1 cellular context compared by ENCODE assay signal in the genomic region with DNA sequence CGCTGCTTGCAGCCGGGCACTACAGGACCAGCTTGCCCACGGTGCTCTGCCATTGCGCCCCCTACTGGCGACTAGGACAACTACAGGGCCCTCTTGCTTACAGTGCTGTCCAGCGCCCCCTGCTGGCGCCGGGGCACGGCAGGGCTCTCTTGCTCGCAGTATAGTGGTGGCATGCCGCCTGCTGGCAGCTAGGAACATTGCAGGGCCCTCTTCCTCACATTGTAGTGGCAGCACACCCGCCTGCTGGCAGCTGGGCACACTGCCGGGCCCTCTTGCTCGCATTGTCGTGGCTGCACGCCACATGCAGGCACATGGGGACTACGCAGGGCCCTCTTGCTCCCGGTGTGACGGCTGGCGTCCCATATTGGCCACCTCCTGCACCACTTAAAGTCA.
TF ChIP-seq lines count a peak whose summit lies in the region.
"Not testable (repeated sequence)": the region's sequence is repeated elsewhere in the genome, so short reads cannot be mapped to it uniquely, and the experiment has no call there.

No MANE protein-coding gene starts in this region.

TF ChIP-seq in HepG2, 621 proteins besides CTCF, POLR2A, EP300 and RAD21 (continued from another document and continues in another):
- TF ChIP-seq ZFP37 (CRISPR knock-in tag; IDR thresholded peaks at IDR 0.05; ENCODE audit: borderline replicate concordance): 0 out of 2 replicates have a peak, but pooled peaks have one; percentile 24
- TF ChIP-seq, protein P1, sequence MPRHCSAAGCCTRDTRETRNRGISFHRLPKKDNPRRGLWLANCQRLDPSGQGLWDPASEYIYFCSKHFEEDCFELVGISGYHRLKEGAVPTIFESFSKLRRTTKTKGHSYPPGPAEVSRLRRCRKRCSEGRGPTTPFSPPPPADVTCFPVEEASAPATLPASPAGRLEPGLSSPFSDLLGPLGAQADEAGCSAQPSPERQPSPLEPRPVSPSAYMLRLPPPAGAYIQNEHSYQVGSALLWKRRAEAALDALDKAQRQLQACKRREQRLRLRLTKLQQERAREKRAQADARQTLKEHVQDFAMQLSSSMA (CRISPR knock-in tag; IDR thresholded peaks at IDR 0.05): peak; percentile 84; the same call in 1 of the 2 replicates
- peak; percentile 16; the same call in 1 of the 2 replicates for TF ChIP-seq HDAC1 (CRISPR knock-in tag; IDR thresholded peaks at IDR 0.05)
- TF ChIP-seq, protein P2, sequence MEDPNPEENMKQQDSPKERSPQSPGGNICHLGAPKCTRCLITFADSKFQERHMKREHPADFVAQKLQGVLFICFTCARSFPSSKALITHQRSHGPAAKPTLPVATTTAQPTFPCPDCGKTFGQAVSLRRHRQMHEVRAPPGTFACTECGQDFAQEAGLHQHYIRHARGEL (CRISPR knock-in tag; IDR thresholded peaks at IDR 0.05): peak; percentile 69; the same call in 1 of the 2 replicates
- peak; percentile 95; the same call in 1 of the 2 replicates for TF ChIP-seq ZNF788 (CRISPR knock-in tag; IDR thresholded peaks at IDR 0.05; ENCODE audit: borderline replicate concordance)
- TF ChIP-seq ERF (CRISPR knock-in tag; IDR thresholded peaks at IDR 0.05): peak; percentile 84
- TF ChIP-seq HIVEP1 (CRISPR knock-in tag; IDR thresholded peaks at IDR 0.05): peak; percentile 65; the same call in 1 of the 2 replicates
- peak; percentile 49; the same call in 1 of the 2 replicates for TF ChIP-seq ZNF121 (CRISPR knock-in tag; IDR thresholded peaks at IDR 0.05)
- peak; percentile 87 for TF ChIP-seq ATF7-NPFF (CRISPR knock-in tag; IDR thresholded peaks at IDR 0.05; ENCODE audit: low read depth)
- 0 out of 2 replicates have a peak, but pooled peaks have one; percentile 70 for TF ChIP-seq ARHGAP35 (CRISPR knock-in tag; IDR thresholded peaks at IDR 0.05; ENCODE audit: borderline replicate concordance)
- TF ChIP-seq ZNF652 (CRISPR knock-in tag; IDR thresholded peaks at IDR 0.05; ENCODE audit: borderline replicate concordance, low read depth): peak; percentile 40; the same call in 1 of the 2 replicates
- TF ChIP-seq MTF1 (CRISPR knock-in tag; IDR thresholded peaks at IDR 0.05): 0 out of 2 replicates have a peak, but pooled peaks have one; percentile 30
- TF ChIP-seq ZNF713 (CRISPR knock-in tag; IDR thresholded peaks at IDR 0.05): peak; percentile 81; the same call in 1 of the 2 replicates
- TF ChIP-seq ZNF724P (CRISPR knock-in tag; IDR thresholded peaks at IDR 0.05; ENCODE audit: borderline replicate concordance): peak; percentile 85
- peak; percentile 79 for TF ChIP-seq FOXA3 (CRISPR knock-in tag; IDR thresholded peaks at IDR 0.05)
- 0 out of 2 replicates have a peak, but pooled peaks have one; percentile 35 for TF ChIP-seq HMG20A (CRISPR knock-in tag; IDR thresholded peaks at IDR 0.05; ENCODE audit: borderline replicate concordance)
- peak; percentile 93; the same call in 1 of the 2 replicates for TF ChIP-seq ZNF550 (CRISPR knock-in tag; IDR thresholded peaks at IDR 0.05; ENCODE audit: borderline replicate concordance)
- TF ChIP-seq NFE2L1 (CRISPR knock-in tag; IDR thresholded peaks at IDR 0.05; ENCODE audit: borderline replicate concordance): peak; percentile 75; the same call in 1 of the 2 replicates
- peak; percentile 96 for TF ChIP-seq TOPORS (CRISPR knock-in tag; IDR thresholded peaks at IDR 0.05)
- TF ChIP-seq SMYD3 (CRISPR knock-in tag; IDR thresholded peaks at IDR 0.05): 0 out of 2 replicates have a peak, but pooled peaks have one; percentile 67
- TF ChIP-seq, protein P3, sequence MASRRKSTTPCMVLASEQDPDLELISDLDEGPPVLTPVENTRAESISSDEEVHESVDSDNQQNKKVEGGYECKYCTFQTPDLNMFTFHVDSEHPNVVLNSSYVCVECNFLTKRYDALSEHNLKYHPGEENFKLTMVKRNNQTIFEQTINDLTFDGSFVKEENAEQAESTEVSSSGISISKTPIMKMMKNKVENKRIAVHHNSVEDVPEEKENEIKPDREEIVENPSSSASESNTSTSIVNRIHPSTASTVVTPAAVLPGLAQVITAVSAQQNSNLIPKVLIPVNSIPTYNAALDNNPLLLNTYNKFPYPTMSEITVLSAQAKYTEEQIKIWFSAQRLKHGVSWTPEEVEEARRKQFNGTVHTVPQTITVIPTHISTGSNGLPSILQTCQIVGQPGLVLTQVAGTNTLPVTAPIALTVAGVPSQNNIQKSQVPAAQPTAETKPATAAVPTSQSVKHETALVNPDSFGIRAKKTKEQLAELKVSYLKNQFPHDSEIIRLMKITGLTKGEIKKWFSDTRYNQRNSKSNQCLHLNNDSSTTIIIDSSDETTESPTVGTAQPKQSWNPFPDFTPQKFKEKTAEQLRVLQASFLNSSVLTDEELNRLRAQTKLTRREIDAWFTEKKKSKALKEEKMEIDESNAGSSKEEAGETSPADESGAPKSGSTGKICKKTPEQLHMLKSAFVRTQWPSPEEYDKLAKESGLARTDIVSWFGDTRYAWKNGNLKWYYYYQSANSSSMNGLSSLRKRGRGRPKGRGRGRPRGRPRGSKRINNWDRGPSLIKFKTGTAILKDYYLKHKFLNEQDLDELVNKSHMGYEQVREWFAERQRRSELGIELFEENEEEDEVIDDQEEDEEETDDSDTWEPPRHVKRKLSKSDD (CRISPR knock-in tag; IDR thresholded peaks at IDR 0.05; ENCODE audit: low read depth): peak; percentile 58; the same call in 1 of the 2 replicates
- TF ChIP-seq, protein P4, sequence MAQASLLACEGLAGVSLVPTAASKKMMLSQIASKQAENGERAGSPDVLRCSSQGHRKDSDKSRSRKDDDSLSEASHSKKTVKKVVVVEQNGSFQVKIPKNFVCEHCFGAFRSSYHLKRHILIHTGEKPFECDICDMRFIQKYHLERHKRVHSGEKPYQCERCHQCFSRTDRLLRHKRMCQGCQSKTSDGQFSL (CRISPR knock-in tag; IDR thresholded peaks at IDR 0.05): peak; percentile 67; the same call in 1 of the 2 replicates
- peak; percentile 74; the same call in 1 of the 2 replicates for TF ChIP-seq ZNF333 (CRISPR knock-in tag; IDR thresholded peaks at IDR 0.05; ENCODE audit: borderline replicate concordance)
- TF ChIP-seq FOXC1 (CRISPR knock-in tag; IDR thresholded peaks at IDR 0.05; ENCODE audit: borderline replicate concordance): peak; percentile 69; the same call in 1 of the 2 replicates
- TF ChIP-seq, protein P5, sequence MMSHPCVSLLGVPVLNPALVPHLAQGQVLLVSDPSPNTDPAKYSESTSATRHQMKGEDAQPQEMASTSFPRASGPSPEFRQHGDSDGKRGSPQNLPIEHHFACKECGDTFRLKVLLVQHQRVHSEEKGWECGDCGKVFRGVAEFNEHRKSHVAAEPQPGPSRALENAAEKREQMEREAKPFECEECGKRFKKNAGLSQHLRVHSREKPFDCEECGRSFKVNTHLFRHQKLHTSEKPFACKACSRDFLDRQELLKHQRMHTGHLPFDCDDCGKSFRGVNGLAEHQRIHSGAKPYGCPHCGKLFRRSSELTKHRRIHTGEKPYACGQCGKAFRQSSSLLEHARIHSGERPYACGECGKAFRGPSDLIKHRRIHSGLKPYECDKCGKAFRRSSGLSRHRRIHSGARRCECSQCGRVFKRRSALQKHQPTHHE (CRISPR knock-in tag; IDR thresholded peaks at IDR 0.05; ENCODE audit: borderline replicate concordance): peak; percentile 27; the same call in 1 of the 2 replicates
- peak; percentile 89 for TF ChIP-seq ZNF205 (CRISPR knock-in tag; IDR thresholded peaks at IDR 0.05)
- 0 out of 2 replicates have a peak, but pooled peaks have one; percentile 77 for TF ChIP-seq DNMT1 (CRISPR knock-in tag; IDR thresholded peaks at IDR 0.05)
- TF ChIP-seq MIXL1 (CRISPR knock-in tag; IDR thresholded peaks at IDR 0.05): peak; percentile 60; the same call in 1 of the 2 replicates
- peak; percentile 70; the same call in 1 of the 2 replicates for TF ChIP-seq ATF1 (CRISPR knock-in tag; IDR thresholded peaks at IDR 0.05)
- TF ChIP-seq, protein P6, sequence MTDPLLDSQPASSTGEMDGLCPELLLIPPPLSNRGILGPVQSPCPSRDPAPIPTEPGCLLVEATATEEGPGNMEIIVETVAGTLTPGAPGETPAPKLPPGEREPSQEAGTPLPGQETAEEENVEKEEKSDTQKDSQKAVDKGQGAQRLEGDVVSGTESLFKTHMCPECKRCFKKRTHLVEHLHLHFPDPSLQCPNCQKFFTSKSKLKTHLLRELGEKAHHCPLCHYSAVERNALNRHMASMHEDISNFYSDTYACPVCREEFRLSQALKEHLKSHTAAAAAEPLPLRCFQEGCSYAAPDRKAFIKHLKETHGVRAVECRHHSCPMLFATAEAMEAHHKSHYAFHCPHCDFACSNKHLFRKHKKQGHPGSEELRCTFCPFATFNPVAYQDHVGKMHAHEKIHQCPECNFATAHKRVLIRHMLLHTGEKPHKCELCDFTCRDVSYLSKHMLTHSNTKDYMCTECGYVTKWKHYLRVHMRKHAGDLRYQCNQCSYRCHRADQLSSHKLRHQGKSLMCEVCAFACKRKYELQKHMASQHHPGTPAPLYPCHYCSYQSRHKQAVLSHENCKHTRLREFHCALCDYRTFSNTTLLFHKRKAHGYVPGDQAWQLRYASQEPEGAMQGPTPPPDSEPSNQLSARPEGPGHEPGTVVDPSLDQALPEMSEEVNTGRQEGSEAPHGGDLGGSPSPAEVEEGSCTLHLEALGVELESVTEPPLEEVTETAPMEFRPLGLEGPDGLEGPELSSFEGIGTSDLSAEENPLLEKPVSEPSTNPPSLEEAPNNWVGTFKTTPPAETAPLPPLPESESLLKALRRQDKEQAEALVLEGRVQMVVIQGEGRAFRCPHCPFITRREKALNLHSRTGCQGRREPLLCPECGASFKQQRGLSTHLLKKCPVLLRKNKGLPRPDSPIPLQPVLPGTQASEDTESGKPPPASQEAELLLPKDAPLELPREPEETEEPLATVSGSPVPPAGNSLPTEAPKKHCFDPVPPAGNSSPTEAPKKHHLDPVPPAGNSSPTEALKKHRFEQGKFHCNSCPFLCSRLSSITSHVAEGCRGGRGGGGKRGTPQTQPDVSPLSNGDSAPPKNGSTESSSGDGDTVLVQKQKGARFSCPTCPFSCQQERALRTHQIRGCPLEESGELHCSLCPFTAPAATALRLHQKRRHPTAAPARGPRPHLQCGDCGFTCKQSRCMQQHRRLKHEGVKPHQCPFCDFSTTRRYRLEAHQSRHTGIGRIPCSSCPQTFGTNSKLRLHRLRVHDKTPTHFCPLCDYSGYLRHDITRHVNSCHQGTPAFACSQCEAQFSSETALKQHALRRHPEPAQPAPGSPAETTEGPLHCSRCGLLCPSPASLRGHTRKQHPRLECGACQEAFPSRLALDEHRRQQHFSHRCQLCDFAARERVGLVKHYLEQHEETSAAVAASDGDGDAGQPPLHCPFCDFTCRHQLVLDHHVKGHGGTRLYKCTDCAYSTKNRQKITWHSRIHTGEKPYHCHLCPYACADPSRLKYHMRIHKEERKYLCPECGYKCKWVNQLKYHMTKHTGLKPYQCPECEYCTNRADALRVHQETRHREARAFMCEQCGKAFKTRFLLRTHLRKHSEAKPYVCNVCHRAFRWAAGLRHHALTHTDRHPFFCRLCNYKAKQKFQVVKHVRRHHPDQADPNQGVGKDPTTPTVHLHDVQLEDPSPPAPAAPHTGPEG (CRISPR knock-in tag; IDR thresholded peaks at IDR 0.05): peak; percentile 14; the same call in 1 of the 2 replicates
- TF ChIP-seq, protein P7, sequence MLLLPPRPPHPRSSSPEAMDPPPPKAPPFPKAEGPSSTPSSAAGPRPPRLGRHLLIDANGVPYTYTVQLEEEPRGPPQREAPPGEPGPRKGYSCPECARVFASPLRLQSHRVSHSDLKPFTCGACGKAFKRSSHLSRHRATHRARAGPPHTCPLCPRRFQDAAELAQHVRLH (CRISPR knock-in tag; IDR thresholded peaks at IDR 0.05; ENCODE audit: borderline replicate concordance, low read depth): peak; percentile 88
- TF ChIP-seq ZNF160 (CRISPR knock-in tag; IDR thresholded peaks at IDR 0.05): peak; percentile 56; the same call in 1 of the 2 replicates
- TF ChIP-seq CREB1 (IDR thresholded peaks at IDR 0.05): not testable (repeated sequence)
- peak; percentile 58; the same call in 1 of the 2 replicates for TF ChIP-seq CREB1 (CRISPR knock-in tag; IDR thresholded peaks at IDR 0.05)
- TF ChIP-seq ZNF225 (CRISPR knock-in tag; IDR thresholded peaks at IDR 0.05): peak; percentile 70; the same call in 1 of the 2 replicates
- peak; percentile 32; the same call in 1 of the 2 replicates for TF ChIP-seq ZNF143 (CRISPR knock-in tag; IDR thresholded peaks at IDR 0.05)
- TF ChIP-seq, protein P8, sequence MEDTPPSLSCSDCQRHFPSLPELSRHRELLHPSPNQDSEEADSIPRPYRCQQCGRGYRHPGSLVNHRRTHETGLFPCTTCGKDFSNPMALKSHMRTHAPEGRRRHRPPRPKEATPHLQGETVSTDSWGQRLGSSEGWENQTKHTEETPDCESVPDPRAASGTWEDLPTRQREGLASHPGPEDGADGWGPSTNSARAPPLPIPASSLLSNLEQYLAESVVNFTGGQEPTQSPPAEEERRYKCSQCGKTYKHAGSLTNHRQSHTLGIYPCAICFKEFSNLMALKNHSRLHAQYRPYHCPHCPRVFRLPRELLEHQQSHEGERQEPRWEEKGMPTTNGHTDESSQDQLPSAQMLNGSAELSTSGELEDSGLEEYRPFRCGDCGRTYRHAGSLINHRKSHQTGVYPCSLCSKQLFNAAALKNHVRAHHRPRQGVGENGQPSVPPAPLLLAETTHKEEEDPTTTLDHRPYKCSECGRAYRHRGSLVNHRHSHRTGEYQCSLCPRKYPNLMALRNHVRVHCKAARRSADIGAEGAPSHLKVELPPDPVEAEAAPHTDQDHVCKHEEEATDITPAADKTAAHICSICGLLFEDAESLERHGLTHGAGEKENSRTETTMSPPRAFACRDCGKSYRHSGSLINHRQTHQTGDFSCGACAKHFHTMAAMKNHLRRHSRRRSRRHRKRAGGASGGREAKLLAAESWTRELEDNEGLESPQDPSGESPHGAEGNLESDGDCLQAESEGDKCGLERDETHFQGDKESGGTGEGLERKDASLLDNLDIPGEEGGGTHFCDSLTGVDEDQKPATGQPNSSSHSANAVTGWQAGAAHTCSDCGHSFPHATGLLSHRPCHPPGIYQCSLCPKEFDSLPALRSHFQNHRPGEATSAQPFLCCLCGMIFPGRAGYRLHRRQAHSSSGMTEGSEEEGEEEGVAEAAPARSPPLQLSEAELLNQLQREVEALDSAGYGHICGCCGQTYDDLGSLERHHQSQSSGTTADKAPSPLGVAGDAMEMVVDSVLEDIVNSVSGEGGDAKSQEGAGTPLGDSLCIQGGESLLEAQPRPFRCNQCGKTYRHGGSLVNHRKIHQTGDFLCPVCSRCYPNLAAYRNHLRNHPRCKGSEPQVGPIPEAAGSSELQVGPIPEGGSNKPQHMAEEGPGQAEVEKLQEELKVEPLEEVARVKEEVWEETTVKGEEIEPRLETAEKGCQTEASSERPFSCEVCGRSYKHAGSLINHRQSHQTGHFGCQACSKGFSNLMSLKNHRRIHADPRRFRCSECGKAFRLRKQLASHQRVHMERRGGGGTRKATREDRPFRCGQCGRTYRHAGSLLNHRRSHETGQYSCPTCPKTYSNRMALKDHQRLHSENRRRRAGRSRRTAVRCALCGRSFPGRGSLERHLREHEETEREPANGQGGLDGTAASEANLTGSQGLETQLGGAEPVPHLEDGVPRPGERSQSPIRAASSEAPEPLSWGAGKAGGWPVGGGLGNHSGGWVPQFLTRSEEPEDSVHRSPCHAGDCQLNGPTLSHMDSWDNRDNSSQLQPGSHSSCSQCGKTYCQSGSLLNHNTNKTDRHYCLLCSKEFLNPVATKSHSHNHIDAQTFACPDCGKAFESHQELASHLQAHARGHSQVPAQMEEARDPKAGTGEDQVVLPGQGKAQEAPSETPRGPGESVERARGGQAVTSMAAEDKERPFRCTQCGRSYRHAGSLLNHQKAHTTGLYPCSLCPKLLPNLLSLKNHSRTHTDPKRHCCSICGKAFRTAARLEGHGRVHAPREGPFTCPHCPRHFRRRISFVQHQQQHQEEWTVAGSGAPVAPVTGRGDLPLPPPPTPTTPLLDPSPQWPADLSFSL (CRISPR knock-in tag; IDR thresholded peaks at IDR 0.05): peak; percentile 52; the same call in 1 of the 2 replicates
- TF ChIP-seq SP140L (CRISPR knock-in tag; IDR thresholded peaks at IDR 0.05; ENCODE audit: borderline replicate concordance): 0 out of 2 replicates have a peak, but pooled peaks have one; percentile 87
- 0 out of 2 replicates have a peak, but pooled peaks have one; percentile 61 for TF ChIP-seq ZNF556 (CRISPR knock-in tag; IDR thresholded peaks at IDR 0.05; ENCODE audit: borderline replicate concordance)
